ENCODE assay signal across 1 cellular context in genomic region chr7:98922392-98923107, GRCh38.
A peak's percentile ranks its signal among the peaks of the same experiment; 100 is the strongest.
TF ChIP-seq lines count a peak whose summit lies in the region.

No MANE protein-coding gene starts in this region.

TF ChIP-seq in HEK293, 187 proteins besides CTCF, POLR2A, EP300 and RAD21 (continued from another document):
- peak; percentile 36; the same call in 1 of the 2 replicates for TF ChIP-seq ZNF518A (tag by site-specific recombination; conservative IDR thresholded peaks at IDR 0.05; ENCODE audit: low read depth)
- TF ChIP-seq ZNF274 (IDR thresholded peaks at IDR 0.05; ENCODE audit: low read length): no peak
- no peak for TF ChIP-seq ZNF274 (tag by site-specific recombination; IDR thresholded peaks at IDR 0.05; ENCODE audit: borderline replicate concordance)
- no peak for TF ChIP-seq KLF9 (tag by site-specific recombination; IDR thresholded peaks at IDR 0.05; ENCODE audit: low read depth)
- TF ChIP-seq PRDM10 (tag by site-specific recombination; IDR thresholded peaks at IDR 0.05): peak; percentile 67
- TF ChIP-seq ZBTB8A (tag by site-specific recombination; IDR thresholded peaks at IDR 0.05): no peak
- no peak for TF ChIP-seq TSHZ1 (tag by site-specific recombination; IDR thresholded peaks at IDR 0.05; ENCODE audit: borderline replicate concordance)
- TF ChIP-seq ZNF426 (tag by site-specific recombination; IDR thresholded peaks at IDR 0.05): no peak
- no peak for TF ChIP-seq SCRT1 (tag by site-specific recombination; IDR thresholded peaks at IDR 0.05; ENCODE audit: borderline replicate concordance)
- TF ChIP-seq ZNF670 (tag by site-specific recombination; IDR thresholded peaks at IDR 0.05; ENCODE audit: low read depth): no peak
- TF ChIP-seq ATF2 (tag by site-specific recombination; IDR thresholded peaks at IDR 0.05; ENCODE audit: low read depth): no peak
- no peak for TF ChIP-seq BCL11A (tag by site-specific recombination; IDR thresholded peaks at IDR 0.05; ENCODE audit: low read depth)
- no peak for TF ChIP-seq ZNF404 (tag by site-specific recombination; IDR thresholded peaks at IDR 0.05)
- TF ChIP-seq PATZ1 (tag by site-specific recombination; IDR thresholded peaks at IDR 0.05): peak; percentile 60; the same call in 1 of the 2 replicates
- TF ChIP-seq ZNF707 (tag by site-specific recombination; IDR thresholded peaks at IDR 0.05): no peak
- peak; percentile 83 for TF ChIP-seq OSR2 (tag by site-specific recombination; IDR thresholded peaks at IDR 0.05)
- no peak for TF ChIP-seq ZNF791 (tag by site-specific recombination; IDR thresholded peaks at IDR 0.05)
- TF ChIP-seq HOXD13 (CRISPR knock-in tag; IDR thresholded peaks at IDR 0.05; ENCODE audit: borderline replicate concordance): 0 out of 2 replicates have a peak, but pooled peaks have one; percentile 26
- no peak for TF ChIP-seq RBAK (tag by site-specific recombination; IDR thresholded peaks at IDR 0.05)
- TF ChIP-seq ZNF112 (tag by site-specific recombination; IDR thresholded peaks at IDR 0.05): no peak
- TF ChIP-seq OVOL3 (tag by site-specific recombination; IDR thresholded peaks at IDR 0.05): no peak
- TF ChIP-seq ZNF449 (tag by site-specific recombination; IDR thresholded peaks at IDR 0.05): no peak
- TF ChIP-seq ZNF148 (tag by site-specific recombination; IDR thresholded peaks at IDR 0.05; ENCODE audit: borderline replicate concordance): no peak
- no peak for TF ChIP-seq ZBTB49 (tag by site-specific recombination; IDR thresholded peaks at IDR 0.05; ENCODE audit: low read depth)
- TF ChIP-seq KLF10 (tag by site-specific recombination; IDR thresholded peaks at IDR 0.05): no peak
- no peak for TF ChIP-seq PBX3 (CRISPR knock-in tag; IDR thresholded peaks at IDR 0.05)
- peak; percentile 93 for TF ChIP-seq ZBTB21 (tag by site-specific recombination; IDR thresholded peaks at IDR 0.05)
